Comparison of ENCODE assay signal across 8 cellular contexts in the genomic region with DNA sequence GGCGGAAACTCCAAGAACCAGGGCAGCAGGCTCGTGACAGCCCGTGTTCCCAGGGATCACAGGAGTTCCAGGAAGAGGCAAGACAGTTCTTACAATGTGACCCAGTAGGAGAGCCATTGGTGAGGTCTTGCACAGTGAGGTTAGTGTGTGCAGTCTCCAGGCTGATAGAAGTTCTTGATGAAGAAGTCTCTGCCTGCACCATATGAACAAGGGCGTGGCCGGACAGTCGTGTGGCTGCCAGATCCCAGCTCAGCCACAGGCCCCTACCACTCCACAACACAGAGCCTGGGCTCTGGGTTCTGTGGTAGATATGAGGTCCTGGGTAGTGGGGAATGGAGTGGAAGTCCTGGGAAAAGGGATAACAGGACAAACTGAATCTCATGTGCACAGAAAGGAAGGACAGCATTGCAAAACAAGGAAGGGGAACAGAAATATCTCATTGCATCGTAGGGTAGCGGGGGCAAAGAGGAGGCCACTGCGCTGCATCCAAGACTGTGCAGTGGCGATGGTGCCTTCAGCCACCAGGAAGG.
DNase-seq lines count a peak whose midpoint lies in the region; ATAC-seq and TF ChIP-seq lines count a peak whose summit lies in the region.

No MANE protein-coding gene starts in this region.

- peaks cover 16% of the 10 kb centered on the region for H3K4me1 Mint-ChIP-seq in Calu3 (ENCODE audit: low read depth, unreplicated experiment)

- peak overlapping the region; percentile 78 for H3K27ac ChIP-seq in HEK293 (ENCODE audit: extremely low read depth, low read depth, low read length)
- H3K27ac ChIP-seq in breast epithelium, result peak overlapping the region; percentile 92 to 95

- peaks cover 7% of the 10 kb centered on the region for H3K27me3 Mint-ChIP-seq in Calu3 (ENCODE audit: unreplicated experiment)

- peak overlapping the region; percentile 99 for H3K27ac Mint-ChIP-seq in Calu3 (ENCODE audit: unreplicated experiment)

- H3K27me3 ChIP-seq in breast epithelium, result no peaks in the 10 kb centered on the region

- TF ChIP-seq CTCF in Calu3 (IDR thresholded peaks at IDR 0.05; ENCODE audit: unreplicated experiment) (no peak), HEK293 (tag by site-specific recombination; IDR thresholded peaks at IDR 0.05) (no peak), breast epithelium (IDR thresholded peaks at IDR 0.05) (no peak)

- intact Hi-C loops in Calu3 (cut with micrococcal nuclease; ENCODE audit: unreplicated experiment), result loop anchor here (5.0 kb wide), 2 partner anchors 67 to 267 kb away; no protein-coding TSS in a partner anchor
- intact Hi-C loops in breast epithelium (cut with DNase I; ENCODE audit: low total_unique reads), result loop anchor here (10.0 kb wide), 1 partner anchor 1471 kb away; no protein-coding TSS in a partner anchor

- DNase-seq in Calu3, result no peak
- DNase-seq in RPMI7951 (ENCODE audit: low read depth), result peak; percentile 57
- no peak for DNase-seq in breast epithelium (ENCODE audit: low spot score in 2 of 2)
- peak; percentile 28 for DNase-seq in iris pigment epithelial cell (ENCODE audit: low read depth)
- DNase-seq in stimulated activated CD4-positive, alpha-beta T cell treated with anti-CD3 and anti-CD28 coated beads, Interleukin-2, amount 100 ng/mL, for 24 hours, result peak; percentile 28 to 35

- H3K4me1 ChIP-seq in HEK293 (ENCODE audit: control insufficient read depth, insufficient read depth, low read length) (no peaks in the 10 kb centered on the region), breast epithelium (peaks cover 0 to 4% of the 10 kb centered on the region in 2 donors)

- H3K4me3 Mint-ChIP-seq in Calu3 (ENCODE audit: low read depth, unreplicated experiment), result peak overlapping the region; percentile 80

- ATAC-seq in HG02610 (IDR thresholded peaks at IDR 0.05; ENCODE audit: unreplicated experiment) (no peak), GM19463 (IDR thresholded peaks at IDR 0.05; ENCODE audit: unreplicated experiment) (no peak)

- H3K9me3 ChIP-seq in HEK293 (ENCODE audit: control insufficient read depth, insufficient read depth, low read depth, low read length) (no peaks in the 10 kb centered on the region), breast epithelium (no peaks in the 10 kb centered on the region)

- TF ChIP-seq POLR2A in breast epithelium (IDR thresholded peaks at IDR 0.05), result no peak

- CTCF ChIA-PET in Calu3 (lab: Charles Lee), result interaction anchor here (1.5 kb wide), 1 partner anchor 264 kb away, joined by 3 read pairs; no protein-coding TSS in a partner anchor
- CTCF ChIA-PET in HEK293 (lab: Yijun Ruan, JAX), result interaction anchor here (1.2 to 1.8 kb wide), 3 partner anchors 108 to 111 kb away, joined by 3 to 5 read pairs (median 5); no protein-coding TSS in a partner anchor

- POLR2A ChIA-PET in HEK293 (lab: Yijun Ruan, JAX), result no interaction called here

- no TSS peak for BruUV-seq in Calu3 (replicated peaks; lab: Mats Ljungman, UMichigan)

- H3K36me3 ChIP-seq in HEK293 (ENCODE audit: control insufficient read depth in 2 of 2, insufficient read depth in 1 of 2, low read length in 2 of 2) (no peaks in the 10 kb centered on the region), breast epithelium (no peaks in the 10 kb centered on the region)

- H3K4me3 ChIP-seq in HEK293 (ENCODE audit: low read depth, low read length) (peak overlapping the region; percentile 68), breast epithelium (peak overlapping the region; percentile 53 to 77 (median 68))

- H3K36me3 Mint-ChIP-seq in Calu3 (ENCODE audit: insufficient read depth, unreplicated experiment), result peaks cover 22% of the 10 kb centered on the region

- H3K9me3 Mint-ChIP-seq in Calu3 (ENCODE audit: low read depth, unreplicated experiment), result no peaks in the 10 kb centered on the region

TF ChIP-seq in HEK293, 187 proteins besides CTCF, POLR2A, EP300 and RAD21 (continues in another document):
- TF ChIP-seq ZNF10 (tag by site-specific recombination; IDR thresholded peaks at IDR 0.05) (no peak), MZF1 (tag by site-specific recombination; IDR thresholded peaks at IDR 0.05; ENCODE audit: borderline replicate concordance) (no peak), KLF17 (tag by site-specific recombination; IDR thresholded peaks at IDR 0.05) (no peak), ZNF660 (tag by site-specific recombination; IDR thresholded peaks at IDR 0.05) (no peak), ZBTB26 (tag by site-specific recombination; optimal IDR thresholded peaks at IDR 0.05) (no peak), ZNF692 (tag by site-specific recombination; IDR thresholded peaks at IDR 0.05) (no peak), ZNF223 (tag by site-specific recombination; IDR thresholded peaks at IDR 0.05) (0 out of 2 replicates have a peak, but pooled peaks have one; percentile 2), ZBTB10 (tag by site-specific recombination; IDR thresholded peaks at IDR 0.05) (no peak)
- TF ChIP-seq, protein P1, sequence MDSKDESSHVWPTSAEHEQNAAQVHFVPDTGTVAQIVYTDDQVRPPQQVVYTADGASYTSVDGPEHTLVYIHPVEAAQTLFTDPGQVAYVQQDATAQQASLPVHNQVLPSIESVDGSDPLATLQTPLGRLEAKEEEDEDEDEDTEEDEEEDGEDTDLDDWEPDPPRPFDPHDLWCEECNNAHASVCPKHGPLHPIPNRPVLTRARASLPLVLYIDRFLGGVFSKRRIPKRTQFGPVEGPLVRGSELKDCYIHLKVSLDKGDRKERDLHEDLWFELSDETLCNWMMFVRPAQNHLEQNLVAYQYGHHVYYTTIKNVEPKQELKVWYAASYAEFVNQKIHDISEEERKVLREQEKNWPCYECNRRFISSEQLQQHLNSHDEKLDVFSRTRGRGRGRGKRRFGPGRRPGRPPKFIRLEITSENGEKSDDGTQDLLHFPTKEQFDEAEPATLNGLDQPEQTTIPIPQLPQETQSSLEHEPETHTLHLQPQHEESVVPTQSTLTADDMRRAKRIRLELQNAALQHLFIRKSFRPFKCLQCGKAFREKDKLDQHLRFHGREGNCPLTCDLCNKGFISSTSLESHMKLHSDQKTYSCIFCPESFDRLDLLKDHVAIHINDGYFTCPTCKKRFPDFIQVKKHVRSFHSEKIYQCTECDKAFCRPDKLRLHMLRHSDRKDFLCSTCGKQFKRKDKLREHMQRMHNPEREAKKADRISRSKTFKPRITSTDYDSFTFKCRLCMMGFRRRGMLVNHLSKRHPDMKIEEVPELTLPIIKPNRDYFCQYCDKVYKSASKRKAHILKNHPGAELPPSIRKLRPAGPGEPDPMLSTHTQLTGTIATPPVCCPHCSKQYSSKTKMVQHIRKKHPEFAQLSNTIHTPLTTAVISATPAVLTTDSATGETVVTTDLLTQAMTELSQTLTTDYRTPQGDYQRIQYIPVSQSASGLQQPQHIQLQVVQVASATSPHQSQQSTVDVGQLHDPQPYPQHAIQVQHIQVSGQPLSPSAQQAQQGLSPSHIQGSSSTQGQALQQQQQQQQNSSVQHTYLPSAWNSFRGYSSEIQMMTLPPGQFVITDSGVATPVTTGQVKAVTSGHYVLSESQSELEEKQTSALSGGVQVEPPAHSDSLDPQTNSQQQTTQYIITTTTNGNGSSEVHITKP (tag by site-specific recombination; IDR thresholded peaks at IDR 0.05), result peak; percentile 89

Comparison
In these comparisons a context has a peak if more than half of its experiments do, and no peak if none do; other contexts are left out.
1. DNase-seq: peak in RPMI7951 (single experiment), iris pigment epithelial cell (single experiment) and stimulated activated CD4-positive, alpha-beta T cell treated with anti-CD3 and anti-CD28 coated beads, Interleukin-2, amount 100 ng/mL, for 24 hours (2 of 2); none in Calu3 (single experiment) and breast epithelium (0 of 2).